In the genomic region with DNA sequence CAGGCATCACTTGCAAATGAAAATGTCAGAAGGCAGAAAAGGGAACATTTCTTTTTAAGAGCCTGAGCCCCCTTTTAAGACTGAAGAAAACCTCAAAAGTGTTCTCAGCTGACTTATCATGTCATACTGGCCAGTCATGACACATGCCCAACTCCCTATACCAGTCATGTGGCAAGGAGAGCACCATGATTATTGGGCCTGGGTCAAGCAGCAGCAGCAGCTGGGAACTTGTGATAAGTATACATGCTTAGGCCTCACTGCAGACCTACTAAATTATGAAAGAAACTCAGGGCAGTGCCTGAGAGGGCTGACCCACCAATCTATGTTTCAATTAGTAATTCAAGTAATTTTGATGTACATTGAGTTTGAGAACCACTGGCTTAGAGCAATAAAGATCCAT, we compare ENCODE assay signal across 20 cellular contexts. TPM values are rescaled to one million over a fixed set of nuclear protein-coding genes. Genes with fewer than 3 reads are reported as not detected.
A peak's percentile ranks its signal among the peaks of the same experiment; 100 is the strongest.
DNase-seq lines count a peak whose midpoint lies in the region; ATAC-seq and TF ChIP-seq lines count a peak whose summit lies in the region.
"Had no signal": no experiment of that assay in that cellular context is flagged by ENCODE, and none has a peak within 500 bp of the region (broad histone marks: within the 10 kb centered on the region; RNA-seq: fewer than 3 reads in every experiment).

No MANE protein-coding gene starts in this region.

- peaks cover 15% of the 10 kb centered on the region for H3K4me1 ChIP-seq in CD8-positive, alpha-beta T cell (ENCODE audit: insufficient read depth, low read length)
- H3K4me1 ChIP-seq in Karpas-422 (ENCODE audit: low read length), result peaks cover 72% of the 10 kb centered on the region
- H3K4me1 ChIP-seq in mammary epithelial cell (ENCODE audit: insufficient read depth, low read length), result peaks cover 8% of the 10 kb centered on the region

- no peak overlapping the region for H3K4me3 ChIP-seq in CD8-positive, alpha-beta T cell (ENCODE audit: low read depth, low read length)
- H3K4me3 ChIP-seq in Karpas-422 (ENCODE audit: low read length), result no peak overlapping the region
- H3K4me3 ChIP-seq in mammary epithelial cell (replicated peaks in 1 of 3; ENCODE audit: insufficient read depth in 1 of 3, low read depth in 2 of 3, low read length in 3 of 3), result no peak overlapping the region
- H3K4me3 ChIP-seq: coronary artery, psoas muscle, stomach had no signal

- H2AFZ ChIP-seq in Karpas-422 (ENCODE audit: low read length), result no peak overlapping the region
- no peak overlapping the region for H2AFZ ChIP-seq in mammary epithelial cell (ENCODE audit: low read depth, low read length)

- no peak for DNase-seq in CD8-positive, alpha-beta T cell
- DNase-seq in Karpas-422 (no peak), LoVo (ENCODE audit: low spot score) (no peak), mammary epithelial cell (no peak)
- DNase-seq in activated naive CD8-positive, alpha-beta T cell treated with anti-CD3 and anti-CD28 coated beads for 36 hours, result no peak
- DNase-seq in naive thymus-derived CD8-positive, alpha-beta T cell, result no peak
- DNase-seq: activated CD4-positive, alpha-beta memory T cell treated with anti-CD3 and anti-CD28 coated beads, Interleukin-2, amount 10 ng/mL, durations not matched to agents 7 days and 5 days; activated T-cell treated with anti-CD3 and anti-CD28 coated beads, Interleukin-2, amount 50 U/mL, for 1 hour; Calu3; head of caudate nucleus; NCI-H146; NCI-H526 treated with DMSO at 0.1 percent for 48 hours; psoas muscle; stimulated activated CD4-positive, alpha-beta T cell treated with anti-CD3 and anti-CD28 coated beads, Interleukin-1b, Interleukin-23, amount 100 ng/mL, for 48 hours; stomach; WERI-Rb-1 had no signal

- H3K27me3 Mint-ChIP-seq in CD8-positive, alpha-beta T cell (ENCODE audit: low read depth), result no peaks in the 10 kb centered on the region
- H3K27me3 Mint-ChIP-seq in activated naive CD8-positive, alpha-beta T cell treated with anti-CD3 and anti-CD28 coated beads for 36 hours, result no peaks in the 10 kb centered on the region
- no peaks in the 10 kb centered on the region for H3K27me3 Mint-ChIP-seq in naive thymus-derived CD8-positive, alpha-beta T cell
- H3K27me3 Mint-ChIP-seq: activated CD4-positive, alpha-beta memory T cell treated with anti-CD3 and anti-CD28 coated beads, Interleukin-2, amount 10 ng/mL, durations not matched to agents 7 days and 5 days; type B pancreatic cell had no signal

- intact Hi-C loops in CD8-positive, alpha-beta T cell (cut with DNase I, micrococcal nuclease), result no loop called here
- intact Hi-C loops in mammary epithelial cell (cut with micrococcal nuclease), result no loop called here

- H3K4me3 Mint-ChIP-seq in CD8-positive, alpha-beta T cell, result no peak overlapping the region
- no peak overlapping the region for H3K4me3 Mint-ChIP-seq in activated naive CD8-positive, alpha-beta T cell treated with anti-CD3 and anti-CD28 coated beads for 36 hours
- H3K4me3 Mint-ChIP-seq in naive thymus-derived CD8-positive, alpha-beta T cell, result no peak overlapping the region
- H3K4me3 Mint-ChIP-seq: activated CD4-positive, alpha-beta memory T cell treated with anti-CD3 and anti-CD28 coated beads, Interleukin-2, amount 10 ng/mL, durations not matched to agents 7 days and 5 days; type B pancreatic cell had no signal

- H3K27ac Mint-ChIP-seq in CD8-positive, alpha-beta T cell, result peak overlapping the region; percentile 83
- H3K27ac Mint-ChIP-seq in activated naive CD8-positive, alpha-beta T cell treated with anti-CD3 and anti-CD28 coated beads for 36 hours, result peak overlapping the region; percentile 46
- H3K27ac Mint-ChIP-seq in naive thymus-derived CD8-positive, alpha-beta T cell, result peak overlapping the region in 9 of 10 donors; percentile 44 to 89 (median 73)
- H3K27ac Mint-ChIP-seq: activated CD4-positive, alpha-beta memory T cell treated with anti-CD3 and anti-CD28 coated beads, Interleukin-2, amount 10 ng/mL, durations not matched to agents 7 days and 5 days; type B pancreatic cell had no signal

- H3K9me2 ChIP-seq in Karpas-422 (replicated peaks; ENCODE audit: insufficient read depth, low read length), result no peaks in the 10 kb centered on the region

- H3K79me2 ChIP-seq in Karpas-422 (ENCODE audit: low read length) (peaks cover 97% of the 10 kb centered on the region), mammary epithelial cell (ENCODE audit: insufficient read depth, low read length) (peaks cover 85% of the 10 kb centered on the region)

- CTCF ChIA-PET in CD8-positive, alpha-beta T cell (lab: Charles Lee), result no interaction called here
- CTCF ChIA-PET in mammary epithelial cell (lab: Charles Lee; ENCODE audit: low non-redundant PET), result no interaction called here

- TF ChIP-seq CTCF in CD8-positive, alpha-beta T cell (IDR thresholded peaks at IDR 0.05), result no peak
- no peak for TF ChIP-seq CTCF in mammary epithelial cell (conservative IDR thresholded peaks at IDR 0.05 in 1 of 2, IDR thresholded peaks at IDR 0.05 in 1 of 2; ENCODE audit: extremely low read depth in 1 of 2, insufficient read depth in 1 of 2, low read depth in 1 of 2, low read length in 2 of 2)

- no peaks in the 10 kb centered on the region for H3K27me3 ChIP-seq in CD8-positive, alpha-beta T cell (ENCODE audit: insufficient read depth, low read length)
- no peaks in the 10 kb centered on the region for H3K27me3 ChIP-seq in Karpas-422 (ENCODE audit: low read length)
- H3K27me3 ChIP-seq in mammary epithelial cell (ENCODE audit: insufficient read depth, low read length), result no peaks in the 10 kb centered on the region
- H3K27me3 ChIP-seq: stomach had no signal

- dilution Hi-C loops in mammary epithelial cell (cut with HindIII; ENCODE audit: low sequenced_read_pairs), result no loop called here

- H3K4me1 Mint-ChIP-seq in CD8-positive, alpha-beta T cell (ENCODE audit: low read depth), result peaks cover 70% of the 10 kb centered on the region
- H3K4me1 Mint-ChIP-seq in activated naive CD8-positive, alpha-beta T cell treated with anti-CD3 and anti-CD28 coated beads for 36 hours, result peaks cover 66% of the 10 kb centered on the region
- peaks cover 27 to 73% (median 65%) of the 10 kb centered on the region in 4 donors for H3K4me1 Mint-ChIP-seq in naive thymus-derived CD8-positive, alpha-beta T cell

- in situ Hi-C loops in mammary epithelial cell (cut with MboI; ENCODE audit: low sequenced_read_pairs in 2 of 2), result no loop called here

- H4K20me1 ChIP-seq in Karpas-422 (ENCODE audit: insufficient read depth, low read depth, low read length) (no peaks in the 10 kb centered on the region; the same call in 1 of the 2 replicates), mammary epithelial cell (ENCODE audit: insufficient read depth, low read length) (no peaks in the 10 kb centered on the region)

- BruUV-seq in mammary epithelial cell (replicated peaks; lab: Mats Ljungman, UMichigan), result no TSS peak

- no peak for ATAC-seq in CD8-positive, alpha-beta T cell
- no peak for ATAC-seq in naive thymus-derived CD8-positive, alpha-beta T cell
- ATAC-seq in HG03469 (IDR thresholded peaks at IDR 0.05; ENCODE audit: unreplicated experiment), result no peak
- ATAC-seq: psoas muscle, Right ventricle myocardium inferior had no signal

- H3K9ac ChIP-seq in Karpas-422 (ENCODE audit: low read length), result no peak overlapping the region
- H3K9ac ChIP-seq in mammary epithelial cell (ENCODE audit: insufficient read depth, low read length), result no peak overlapping the region

- no peaks in the 10 kb centered on the region for H3K36me3 ChIP-seq in CD8-positive, alpha-beta T cell (ENCODE audit: insufficient read depth, low read length)
- H3K36me3 ChIP-seq in Karpas-422 (ENCODE audit: insufficient read depth, low read length) (peaks cover 23% of the 10 kb centered on the region), mammary epithelial cell (ENCODE audit: insufficient read depth, low read length) (peaks cover 4% of the 10 kb centered on the region)

- H3K4me2 ChIP-seq in Karpas-422 (ENCODE audit: low read depth, low read length, poor library complexity, severe bottlenecking), result peak overlapping the region; percentile 55
- no peak overlapping the region for H3K4me2 ChIP-seq in mammary epithelial cell (ENCODE audit: insufficient read depth, low read depth, low read length)

- POLR2A ChIA-PET in CD8-positive, alpha-beta T cell (lab: Charles Lee), result interaction anchor here (1.2 to 1.7 kb wide), 3 partner anchors 9 to 54 kb away, joined by 3 to 5 read pairs (median 3); a partner anchor contains a TSS
- POLR2A ChIA-PET in naive thymus-derived CD8-positive, alpha-beta T cell (lab: Charles Lee), result interaction anchor here (0.9 kb wide), 1 partner anchor 54 kb away, joined by 3 read pairs; a partner anchor contains a TSS

- no peak overlapping the region for H3K27ac ChIP-seq in CD8-positive, alpha-beta T cell (ENCODE audit: low read depth, low read length)
- H3K27ac ChIP-seq in Karpas-422 (ENCODE audit: low read length), result peak overlapping the region; percentile 28; the same call in 1 of the 2 replicates
- no peak overlapping the region for H3K27ac ChIP-seq in mammary epithelial cell (ENCODE audit: insufficient read depth, low read depth, low read length)
- H3K27ac ChIP-seq: coronary artery, psoas muscle, stomach, WERI-Rb-1 had no signal

- H3K9me3 Mint-ChIP-seq in CD8-positive, alpha-beta T cell, result no peaks in the 10 kb centered on the region
- peaks cover 3% of the 10 kb centered on the region for H3K9me3 Mint-ChIP-seq in activated naive CD8-positive, alpha-beta T cell treated with anti-CD3 and anti-CD28 coated beads for 36 hours
- no peaks in the 10 kb centered on the region for H3K9me3 Mint-ChIP-seq in naive thymus-derived CD8-positive, alpha-beta T cell
- H3K9me3 Mint-ChIP-seq: activated CD4-positive, alpha-beta memory T cell treated with anti-CD3 and anti-CD28 coated beads, Interleukin-2, amount 10 ng/mL, durations not matched to agents 7 days and 5 days; type B pancreatic cell had no signal

- H3K9me3 ChIP-seq in CD8-positive, alpha-beta T cell (ENCODE audit: low read length), result no peaks in the 10 kb centered on the region
- peaks cover 3% of the 10 kb centered on the region; the same call in 1 of the 2 replicates for H3K9me3 ChIP-seq in Karpas-422 (ENCODE audit: low read length)
- no peaks in the 10 kb centered on the region for H3K9me3 ChIP-seq in mammary epithelial cell (replicated peaks; ENCODE audit: insufficient read depth, low read length)
- H3K9me3 ChIP-seq: psoas muscle, stomach had no signal

- peaks cover 21% of the 10 kb centered on the region for H3K36me3 Mint-ChIP-seq in CD8-positive, alpha-beta T cell
- peaks cover 32% of the 10 kb centered on the region for H3K36me3 Mint-ChIP-seq in activated naive CD8-positive, alpha-beta T cell treated with anti-CD3 and anti-CD28 coated beads for 36 hours
- peaks cover 0 to 13% (median 0%) of the 10 kb centered on the region in 3 donors for H3K36me3 Mint-ChIP-seq in naive thymus-derived CD8-positive, alpha-beta T cell

RNA-seq across cellular contexts. Expression of a gene that starts 8.6 kb away (rescaled TPM):
- total RNA-seq in CD8-positive, alpha-beta T cell, result 10 to 100 TPM; 51.6 to 52.8 TPM
- 107 and 168 TPM in 2 replicates for total RNA-seq in Karpas-422 (2014; rRNA removed; shearing (Covaris generic); ENCODE audit: low replicate concordance)
- total RNA-seq in activated naive CD8-positive, alpha-beta T cell treated with anti-CD3 and anti-CD28 coated beads for 36 hours, result 10 to 100 TPM; 58.2 to 62.0 TPM
- 10 to 100 TPM; 67.5 to 71.2 TPM for total RNA-seq in naive thymus-derived CD8-positive, alpha-beta T cell
- 100 to 1,000 TPM in 2 of 3 donors, 10 to 100 TPM in 1; 89.4 to 128 (median 104) TPM for polyA plus RNA-seq in naive thymus-derived CD8-positive, alpha-beta T cell
- 100 to 1,000 TPM in 1 of 2 donors, 10 to 100 TPM in 1; 56.1 to 118 TPM for total RNA-seq in mammary epithelial cell
- polyA plus RNA-seq in mammary epithelial cell, result 27.0 TPM
- 56.5 TPM for polyA minus RNA-seq in mammary epithelial cell

RNA-seq across cellular contexts. Expression of a gene that starts 8.9 kb away (rescaled TPM):
- total RNA-seq in CD8-positive, alpha-beta T cell, result 10 to 100 TPM; 11.7 to 13.1 TPM
- 48.8 and 63.4 TPM in 2 replicates for total RNA-seq in Karpas-422 (2014; rRNA removed; shearing (Covaris generic); ENCODE audit: low replicate concordance)
- total RNA-seq in activated naive CD8-positive, alpha-beta T cell treated with anti-CD3 and anti-CD28 coated beads for 36 hours, result 100 to 1,000 TPM; 118 to 129 TPM
- total RNA-seq in naive thymus-derived CD8-positive, alpha-beta T cell, result 10 to 100 TPM; 33.2 to 42.1 TPM
- polyA plus RNA-seq in naive thymus-derived CD8-positive, alpha-beta T cell, result 10 to 100 TPM; 52.7 to 65.5 (median 63.8) TPM
- 10 to 100 TPM; 26.3 to 52.6 TPM for total RNA-seq in mammary epithelial cell
- 25.0 TPM for polyA plus RNA-seq in mammary epithelial cell
- polyA minus RNA-seq in mammary epithelial cell, result 75.1 TPM

RNA-seq across cellular contexts. Expression of a gene that starts 37.2 kb away (rescaled TPM):
- total RNA-seq in CD8-positive, alpha-beta T cell, result 1 to 10 TPM; 3.4 to 4.2 TPM
- 13.3 and 30.9 TPM in 2 replicates for total RNA-seq in Karpas-422 (2014; rRNA removed; shearing (Covaris generic); ENCODE audit: low replicate concordance)
- total RNA-seq in activated naive CD8-positive, alpha-beta T cell treated with anti-CD3 and anti-CD28 coated beads for 36 hours, result 10 to 100 TPM; 36.7 to 40.4 TPM
- total RNA-seq in naive thymus-derived CD8-positive, alpha-beta T cell, result 10 to 100 TPM; 14.7 to 15.9 TPM
- polyA plus RNA-seq in naive thymus-derived CD8-positive, alpha-beta T cell, result 10 to 100 TPM in 1 of 3 donors, 1 to 10 TPM in 2; 7.0 to 12.8 (median 9.4) TPM
- 10 to 100 TPM in 1 of 2 donors, 1 to 10 TPM in 1; 6.7 to 36.3 TPM for total RNA-seq in mammary epithelial cell
- 12.6 TPM for polyA plus RNA-seq in mammary epithelial cell
- 4.2 TPM for polyA minus RNA-seq in mammary epithelial cell

RNA-seq across cellular contexts. Expression of a gene that starts 53.8 kb away (rescaled TPM):
- 10 to 100 TPM; 73.9 to 78.8 TPM for total RNA-seq in CD8-positive, alpha-beta T cell
- 21.1 and 37.9 TPM in 2 replicates for total RNA-seq in Karpas-422 (2014; rRNA removed; shearing (Covaris generic); ENCODE audit: low replicate concordance)
- 10 to 100 TPM; 46.3 to 47.0 TPM for total RNA-seq in activated naive CD8-positive, alpha-beta T cell treated with anti-CD3 and anti-CD28 coated beads for 36 hours
- total RNA-seq in naive thymus-derived CD8-positive, alpha-beta T cell, result 10 to 100 TPM; 63.4 to 63.5 TPM
- 10 to 100 TPM; 50.5 to 67.0 (median 55.0) TPM for polyA plus RNA-seq in naive thymus-derived CD8-positive, alpha-beta T cell
- total RNA-seq in mammary epithelial cell, result 10 to 100 TPM; 27.5 to 58.3 TPM
- polyA plus RNA-seq in mammary epithelial cell, result 25.8 TPM
- 20.8 TPM for polyA minus RNA-seq in mammary epithelial cell
